1 cellular context compared by ENCODE assay signal in the genomic region with DNA sequence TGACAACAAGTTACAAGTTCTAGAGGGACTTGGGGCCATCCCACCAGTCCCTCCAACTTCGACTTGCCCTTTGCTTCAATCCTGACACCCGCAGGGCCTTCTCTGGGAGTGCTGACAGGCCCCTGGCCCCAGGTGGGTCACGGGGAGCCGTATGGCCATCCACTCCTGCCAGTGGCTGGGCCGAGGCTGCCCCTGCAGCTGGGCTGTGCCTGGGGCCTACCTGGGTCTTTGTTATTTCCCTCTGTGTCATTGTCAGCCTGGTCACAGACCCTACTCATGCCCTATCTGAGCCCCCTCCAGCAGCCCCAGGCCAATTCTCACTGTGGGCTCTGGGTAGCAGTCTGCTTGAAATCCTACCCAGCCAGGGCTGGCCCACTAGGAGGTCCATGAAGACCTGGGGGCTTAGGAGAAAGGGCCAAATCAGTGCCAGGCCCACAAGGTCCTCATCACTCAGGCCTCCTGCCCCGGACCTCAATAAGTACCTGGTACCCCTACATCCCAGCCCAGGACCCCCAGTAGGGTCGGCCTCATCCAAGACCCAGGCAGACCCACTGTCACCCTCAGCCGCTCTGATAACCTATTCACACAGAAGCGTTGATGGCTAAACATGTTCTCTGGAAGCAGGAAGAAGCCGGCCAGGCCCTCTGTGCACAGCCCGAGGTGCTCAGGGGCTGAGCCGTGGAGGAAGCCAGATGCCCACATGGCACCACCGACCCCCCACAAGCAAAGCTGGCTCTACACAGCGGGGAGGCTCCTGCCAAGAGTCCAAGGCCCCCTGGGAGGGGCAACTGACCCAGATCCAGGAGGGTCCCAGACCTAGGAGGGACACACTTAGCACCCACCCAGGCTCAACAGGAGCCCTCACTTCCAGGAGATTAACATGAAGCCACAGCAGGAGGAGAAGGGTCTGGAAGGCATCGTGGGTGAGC.
TF ChIP-seq lines count a peak whose summit lies in the region.

No MANE protein-coding gene starts in this region.

TF ChIP-seq in IMR-90, 13 proteins besides CTCF, POLR2A, EP300 and RAD21 (continued from another document):
- TF ChIP-seq, protein P1, sequence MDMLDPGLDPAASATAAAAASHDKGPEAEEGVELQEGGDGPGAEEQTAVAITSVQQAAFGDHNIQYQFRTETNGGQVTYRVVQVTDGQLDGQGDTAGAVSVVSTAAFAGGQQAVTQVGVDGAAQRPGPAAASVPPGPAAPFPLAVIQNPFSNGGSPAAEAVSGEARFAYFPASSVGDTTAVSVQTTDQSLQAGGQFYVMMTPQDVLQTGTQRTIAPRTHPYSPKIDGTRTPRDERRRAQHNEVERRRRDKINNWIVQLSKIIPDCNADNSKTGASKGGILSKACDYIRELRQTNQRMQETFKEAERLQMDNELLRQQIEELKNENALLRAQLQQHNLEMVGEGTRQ (IDR thresholded peaks at IDR 0.05; ENCODE audit: low read depth, low read length) = no peak
- TF ChIP-seq SMC3 (IDR thresholded peaks at IDR 0.05; ENCODE audit: low read depth, low read length) (no peak), RCOR1 (IDR thresholded peaks at IDR 0.05; ENCODE audit: insufficient replicate concordance, low read length) (no peak), NFE2L2 (IDR thresholded peaks at IDR 0.05; ENCODE audit: low read depth, low read length) (no peak), RFX5 (IDR thresholded peaks at IDR 0.05; ENCODE audit: low read depth, low read length) (no peak), CEBPB (IDR thresholded peaks at IDR 0.05; ENCODE audit: low read depth, low read length) (no peak), CHD1 (IDR thresholded peaks at IDR 0.05; ENCODE audit: low read depth, low read length) (no peak), MAFK (IDR thresholded peaks at IDR 0.05; ENCODE audit: low read depth, low read length) (no peak)
- TF ChIP-seq, protein P2, sequence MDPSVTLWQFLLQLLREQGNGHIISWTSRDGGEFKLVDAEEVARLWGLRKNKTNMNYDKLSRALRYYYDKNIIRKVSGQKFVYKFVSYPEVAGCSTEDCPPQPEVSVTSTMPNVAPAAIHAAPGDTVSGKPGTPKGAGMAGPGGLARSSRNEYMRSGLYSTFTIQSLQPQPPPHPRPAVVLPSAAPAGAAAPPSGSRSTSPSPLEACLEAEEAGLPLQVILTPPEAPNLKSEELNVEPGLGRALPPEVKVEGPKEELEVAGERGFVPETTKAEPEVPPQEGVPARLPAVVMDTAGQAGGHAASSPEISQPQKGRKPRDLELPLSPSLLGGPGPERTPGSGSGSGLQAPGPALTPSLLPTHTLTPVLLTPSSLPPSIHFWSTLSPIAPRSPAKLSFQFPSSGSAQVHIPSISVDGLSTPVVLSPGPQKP (IDR thresholded peaks at IDR 0.05; ENCODE audit: borderline replicate concordance, low read depth, low read length) = no peak
